ENCODE assay signal across 8 cellular contexts in genomic region chr15:92809880-92810361, GRCh38.
DNase-seq lines count a peak whose midpoint lies in the region; ATAC-seq and TF ChIP-seq lines count a peak whose summit lies in the region.

No MANE protein-coding gene starts in this region.

- DNase-seq in activated CD8-positive, alpha-beta memory T cell treated with anti-CD3 and anti-CD28 coated beads for 24 hours: peak; percentile 74
- DNase-seq in activated CD8-positive, alpha-beta memory T cell treated with anti-CD3 and anti-CD28 coated beads, Interleukin-2, amount 50 U/mL, for 48 hours: no peak
- peak; percentile 37 for DNase-seq in NCI-H2227 (lab: John Stamatoyannopoulos, UW; ENCODE audit: unreplicated experiment)
- DNase-seq in heart left ventricle: peak in 2 of 5 donors; percentile 58 to 62
- peak; percentile 86 for DNase-seq in pons (ENCODE audit: low spot score)
- no peak for DNase-seq in NCI-H1436 (lab: John Stamatoyannopoulos, UW)

- H3K4me1 ChIP-seq in heart left ventricle: peaks cover 3 to 61% (median 16%) of the 10 kb centered on the region in 12 donors

- H3K27me3 ChIP-seq in heart left ventricle: no peaks in the 10 kb centered on the region

- H3K4me1 Mint-ChIP-seq in activated naive CD8-positive, alpha-beta T cell (ENCODE audit: low read depth): peaks cover 52% of the 10 kb centered on the region

- peak overlapping the region; percentile 90 to 100 (median 98) for H3K27ac ChIP-seq in heart left ventricle

- H3K9me3 ChIP-seq in heart left ventricle: no peaks in the 10 kb centered on the region

- H3K9me3 Mint-ChIP-seq in activated naive CD8-positive, alpha-beta T cell (ENCODE audit: low read depth): no peaks in the 10 kb centered on the region

- no peak for TF ChIP-seq POLR2A in heart left ventricle (IDR thresholded peaks at IDR 0.05)

- no peaks in the 10 kb centered on the region for H3K27me3 Mint-ChIP-seq in activated naive CD8-positive, alpha-beta T cell

- ATAC-seq in heart left ventricle (peak in 2 of 4 donors; percentile 28 to 38), GM21423 (IDR thresholded peaks at IDR 0.05; ENCODE audit: unreplicated experiment) (no peak)

- no peak for TF ChIP-seq CTCF in heart left ventricle (IDR thresholded peaks at IDR 0.05)

- intact Hi-C loops in heart left ventricle (cut with DNase I): loop anchor here (1.0 to 10.0 kb wide), 13 partner anchors 21 to 185 kb away; partner anchors contain the start of gene CHD2 (in 3 of the 10)

- H3K36me3 Mint-ChIP-seq in activated naive CD8-positive, alpha-beta T cell: no peaks in the 10 kb centered on the region

- peak overlapping the region; percentile 12 to 80 (median 61) for H3K4me3 ChIP-seq in heart left ventricle

- H3K27ac Mint-ChIP-seq in activated naive CD8-positive, alpha-beta T cell: peak overlapping the region; percentile 97

- WGBS in heart left ventricle, 4 donors: 1 to 6% (median 2%) methylated on average over 12 of the region's 12 CpGs

- peak overlapping the region; percentile 95 for H3K4me3 Mint-ChIP-seq in activated naive CD8-positive, alpha-beta T cell

- no peaks in the 10 kb centered on the region for H3K36me3 ChIP-seq in heart left ventricle

Comparison
In these comparisons a context has a peak if more than half of its experiments do, and no peak if none do; other contexts are left out.
1. DNase-seq: peak in activated CD8-positive, alpha-beta memory T cell treated with anti-CD3 and anti-CD28 coated beads for 24 hours (single experiment), NCI-H2227 (single experiment) and pons (single experiment); none in activated CD8-positive, alpha-beta memory T cell treated with anti-CD3 and anti-CD28 coated beads, Interleukin-2, amount 50 U/mL, for 48 hours (single experiment) and NCI-H1436 (single experiment).